8 cellular contexts compared by ENCODE assay signal in genomic region chr1:156677616-156678596, GRCh38. TPM values are rescaled to one million over a fixed set of nuclear protein-coding genes. Genes with fewer than 3 reads are reported as not detected.
DNase-seq lines count a peak whose midpoint lies in the region; ATAC-seq and TF ChIP-seq lines count a peak whose summit lies in the region.

No MANE protein-coding gene starts in this region.

- no peak for TF ChIP-seq EP300 in Ishikawa (IDR thresholded peaks at IDR 0.05; ENCODE audit: borderline replicate concordance)

- H4K20me1 ChIP-seq in PC-3 (ENCODE audit: low read length), result no peaks in the 10 kb centered on the region

- TF ChIP-seq POLR2A in gastrocnemius medialis (IDR thresholded peaks at IDR 0.05), result no peak

- no TSS peak for BruUV-seq in PC-3 (replicated peaks; lab: Mats Ljungman, UMichigan)

- H2AFZ ChIP-seq in PC-3 (ENCODE audit: low read length), result peak overlapping the region; percentile 84

- H3K4me1 ChIP-seq in PC-3 (ENCODE audit: insufficient read depth, low read length) (peaks cover 28% of the 10 kb centered on the region), iPS-18a (ENCODE audit: control insufficient read depth, low read depth, low read length) (peaks cover 32% of the 10 kb centered on the region), gastrocnemius medialis (peaks cover 25 to 45% of the 10 kb centered on the region in 2 donors)

- no peaks in the 10 kb centered on the region for H3K27me3 ChIP-seq in PC-3 (ENCODE audit: low read length)
- H3K27me3 ChIP-seq in iPS-18a (ENCODE audit: control insufficient read depth, insufficient read depth, low read length), result peaks cover 9% of the 10 kb centered on the region
- no peaks in the 10 kb centered on the region for H3K27me3 ChIP-seq in gastrocnemius medialis

- H3K9me3 ChIP-seq in PC-3 (ENCODE audit: low read length) (no peaks in the 10 kb centered on the region), iPS-18a (ENCODE audit: control insufficient read depth, low read depth, low read length) (no peaks in the 10 kb centered on the region), gastrocnemius medialis (no peaks in the 10 kb centered on the region)

- CTCF ChIA-PET in PC-3 (lab: Charles Lee), result interaction anchor here (0.6 to 3.4 kb wide), 7 partner anchors 11 to 51 kb away, joined by 3 to 37 read pairs (median 6); partner anchors contain the start of genes ISG20L2 and METTL25B

- in situ Hi-C loops in gastrocnemius medialis (cut with MboI; ENCODE audit: low sequenced_read_pairs in 4 of 4), result loop anchor here in 2 of 4 donors (25.0 kb wide), 2 partner anchors 184 to 209 kb away; partner anchors contain the start of genes INSRR (in 1 of the 2), NTRK1 (in 1 of the 2) and PEAR1 (in 1 of the 2)

- H3K9me2 ChIP-seq in PC-3 (replicated peaks; ENCODE audit: low read length), result no peaks in the 10 kb centered on the region

- no peaks in the 10 kb centered on the region for H3F3A ChIP-seq in PC-3 (ENCODE audit: low read length, unreplicated experiment)

- POLR2A ChIA-PET in PC-3 (lab: Charles Lee; ENCODE audit: unreplicated experiment), result interaction anchor here (1.1 kb wide), 1 partner anchor 16 kb away, joined by 8 read pairs; no protein-coding TSS in a partner anchor

- H3K4me2 ChIP-seq in PC-3 (ENCODE audit: low read length), result peak overlapping the region; percentile 93

- H3K9ac ChIP-seq in PC-3 (ENCODE audit: low read length), result peak overlapping the region; percentile 7; the same call in 1 of the 2 replicates
- H3K9ac ChIP-seq in iPS-18a (ENCODE audit: low read length), result peak overlapping the region; percentile 86

- TF ChIP-seq RAD21 in Ishikawa (IDR thresholded peaks at IDR 0.05; ENCODE audit: low read depth), result peak; percentile 93

- DNase-seq in Daoy (ENCODE audit: low read depth), result peak; percentile 84
- DNase-seq in PC-3, result peak; percentile 75
- DNase-seq in brain pericyte (ENCODE audit: low read depth, low spot score), result peak; percentile 58
- DNase-seq in gastrocnemius medialis, result peak; percentile 47 to 68

- peak overlapping the region; percentile 64 for H3K4me3 ChIP-seq in PC-3 (ENCODE audit: low read length)
- H3K4me3 ChIP-seq in iPS-18a (ENCODE audit: low read length), result peak overlapping the region; percentile 82
- peak overlapping the region; percentile 54 to 64 (median 64) for H3K4me3 ChIP-seq in gastrocnemius medialis

- H3K27ac ChIP-seq in PC-3 (ENCODE audit: low read length) (no peak overlapping the region), iPS-18a (ENCODE audit: low read length) (no peak overlapping the region), gastrocnemius medialis (peak overlapping the region; percentile 73 to 79 (median 77))

- H3K36me3 ChIP-seq in PC-3 (ENCODE audit: low read depth, low read length) (0 out of 2 replicates have a peak, but pooled peaks cover 3% of the 10 kb centered on the region), iPS-18a (ENCODE audit: control insufficient read depth, low read depth, low read length) (peaks cover 8% of the 10 kb centered on the region), gastrocnemius medialis (no peaks in the 10 kb centered on the region)

- peak; percentile 53 for ATAC-seq in PC-3
- ATAC-seq in gastrocnemius medialis, result peak; percentile 72 to 79
- no peak for ATAC-seq in HG02973 (IDR thresholded peaks at IDR 0.05; ENCODE audit: unreplicated experiment)
- ATAC-seq in GM18511 (IDR thresholded peaks at IDR 0.05; ENCODE audit: unreplicated experiment), result no peak

- TF ChIP-seq CTCF in PC-3 (conservative IDR thresholded peaks at IDR 0.05; ENCODE audit: low read depth, low read length), result peak; percentile 99
- TF ChIP-seq CTCF in gastrocnemius medialis (IDR thresholded peaks at IDR 0.05 in 4 of 5, conservative IDR thresholded peaks at IDR 0.05 in 1 of 5), result peak; percentile 92 to 99 (median 93)

- intact Hi-C loops in PC-3 (cut with micrococcal nuclease), result loop anchor here (1.0 kb wide), 2 partner anchors 18 to 51 kb away; no protein-coding TSS in a partner anchor
- intact Hi-C loops in gastrocnemius medialis (cut with DNase I; ENCODE audit: low total_unique reads), result loop anchor here (1.0 to 5.0 kb wide), 2 partner anchors 18 to 221 kb away; no protein-coding TSS in a partner anchor

- H3K79me2 ChIP-seq in PC-3 (ENCODE audit: low read length), result peaks cover 20% of the 10 kb centered on the region

TF ChIP-seq in Ishikawa, 13 proteins besides CTCF, POLR2A, EP300 and RAD21:
- 0 out of 2 replicates have a peak, but pooled peaks have one; percentile 63 for TF ChIP-seq ZBTB7A (IDR thresholded peaks at IDR 0.05; ENCODE audit: low read depth)
- no peak for TF ChIP-seq CREB1 (IDR thresholded peaks at IDR 0.05; ENCODE audit: low read depth)
- peak; percentile 45; the same call in 1 of the 2 replicates for TF ChIP-seq YY1 (IDR thresholded peaks at IDR 0.05; ENCODE audit: low read depth)
- TF ChIP-seq TEAD4 (IDR thresholded peaks at IDR 0.05), result peak; percentile 39; the same call in 1 of the 2 replicates
- no peak for TF ChIP-seq NFIC (IDR thresholded peaks at IDR 0.05)
- TF ChIP-seq USF1 (IDR thresholded peaks at IDR 0.05), result no peak
- no peak for TF ChIP-seq MAX (IDR thresholded peaks at IDR 0.05)
TF ChIP-seq in Ishikawa: peak in this region for 3.

RNA-seq across cellular contexts. Expression of gene NES, which starts 0.7 kb away (rescaled TPM):
- 0.51 and 0.89 TPM in 2 replicates for total RNA-seq in Daoy (2014; rRNA removed; shearing (Covaris generic))
- total RNA-seq in PC-3 (2014; rRNA removed) (58.2 and 70.0 TPM in 2 replicates), gastrocnemius medialis (10 to 100 TPM; 13.7 to 60.9 (median 26.4) TPM)

RNA-seq across cellular contexts. Expression of gene CRABP2, which starts 27.5 kb away (rescaled TPM):
- total RNA-seq in Daoy (2014; rRNA removed; shearing (Covaris generic)), result 21.4 and 36.0 TPM in 2 replicates
- total RNA-seq in PC-3 (2014; rRNA removed) (120 and 150 TPM in 2 replicates), gastrocnemius medialis (1 to 10 TPM in 1 of 4 donors, under 1 TPM in 1, not detected in 2; 0.98 to 1.3 TPM)

RNA-seq across cellular contexts. Expression of gene BCAN, which starts 36.0 kb away (rescaled TPM):
- not detected in 2 replicates for total RNA-seq in Daoy (2014; rRNA removed; shearing (Covaris generic))
- total RNA-seq in PC-3 (2014; rRNA removed) (not detected in 2 replicates), gastrocnemius medialis (under 1 TPM in 2 of 4 donors, not detected in 2; 0.26 to 0.29 TPM)

RNA-seq across cellular contexts. Expression of gene METTL25B, which starts 50.4 kb away (rescaled TPM):
- total RNA-seq in Daoy (2014; rRNA removed; shearing (Covaris generic)), result 7.9 and 11.9 TPM in 2 replicates
- 10.4 and 14.6 TPM in 2 replicates for total RNA-seq in PC-3 (2014; rRNA removed)
- 10 to 100 TPM; 12.9 to 28.0 (median 17.6) TPM for total RNA-seq in gastrocnemius medialis

RNA-seq across cellular contexts. Expression of gene ISG20L2, which starts 50.7 kb away (rescaled TPM):
- total RNA-seq in Daoy (2014; rRNA removed; shearing (Covaris generic)), result 31.7 and 59.8 TPM in 2 replicates
- total RNA-seq in PC-3 (2014; rRNA removed) (39.2 and 51.7 TPM in 2 replicates), gastrocnemius medialis (10 to 100 TPM in 3 of 4 donors, 1 to 10 TPM in 1; 9.5 to 16.4 (median 15.1) TPM)

Comparison
In these comparisons a context has a peak if more than half of its experiments do, and no peak if none do; other contexts are left out.
1. ATAC-seq: peak in PC-3 (single experiment) and gastrocnemius medialis (2 of 2); none in HG02973 (single experiment) and GM18511 (single experiment).
2. H3K27ac ChIP-seq: peak in gastrocnemius medialis (4 of 4); none in PC-3 (single experiment) and iPS-18a (single experiment).
3. Peak in every context shown above with its lines, with median percentiles within 50 percentile points of each other: DNase-seq and H3K4me3 ChIP-seq.